In genomic region chr2:100393362-100393761, GRCh38 we compare ENCODE assay signal across 24 cellular contexts. TPM values are rescaled to one million over a fixed set of nuclear protein-coding genes. Genes with fewer than 3 reads are reported as not detected.
DNase-seq lines count a peak whose midpoint lies in the region; ATAC-seq, FAIRE-seq and TF ChIP-seq lines count a peak whose summit lies in the region.
"Had no signal": no experiment of that assay in that cellular context is flagged by ENCODE, and none has a peak within 500 bp of the region (broad histone marks: within the 10 kb centered on the region; RNA-seq: fewer than 3 reads in every experiment).

No MANE protein-coding gene starts in this region.

- peaks cover 44% of the 10 kb centered on the region for H3K4me1 Mint-ChIP-seq in stimulated activated memory B cell treated with anti-CD40 and anti-IgM and Interleukin-4, amounts not matched to agents 10 μg/mL and 1 μg/mL and 100 μg/mL, for 72 hours

- H2AFZ ChIP-seq in OCI-LY1 (ENCODE audit: low read length), result no peak overlapping the region
- H2AFZ ChIP-seq: GM23248 had no signal

- H3K4me3 ChIP-seq in OCI-LY1 (ENCODE audit: low read depth, low read length, poor library complexity, severe bottlenecking) (no peak overlapping the region), esophagus muscularis mucosa (no peak overlapping the region)
- H3K4me3 ChIP-seq: A549, GM23248, SJCRH30 had no signal

- no peak overlapping the region for H3K9ac ChIP-seq in OCI-LY1 (ENCODE audit: low read length)
- H3K9ac ChIP-seq: GM23248 had no signal

- no peaks in the 10 kb centered on the region for H3K79me2 ChIP-seq in OCI-LY1 (ENCODE audit: insufficient read depth, low read length)

- H4K20me1 ChIP-seq in OCI-LY1 (ENCODE audit: insufficient read depth, low read length), result no peaks in the 10 kb centered on the region

- no peaks in the 10 kb centered on the region for H3F3A ChIP-seq in OCI-LY1 (ENCODE audit: insufficient read depth, low read length)

- no peak for TF ChIP-seq EP300 in esophagus muscularis mucosa (IDR thresholded peaks at IDR 0.05)

- 90% methylated on average over 15 of the region's 15 CpGs for WGBS in esophagus muscularis mucosa

- DNase-seq in GM12891 (ENCODE audit: insufficient read length, low spot score) (no peak), esophagus muscularis mucosa (ENCODE audit: extremely low spot score) (peak; percentile 72), caudate nucleus (lab: John Stamatoyannopoulos, UW) (no peak)
- DNase-seq: DMS53, GDM1, GM23248, HCEC 1CT, KG1, NCI-H1092 treated with DMSO at 0.1 percent for 48 hours, NCI-H146, NCI-H2029, NCI-H2227 treated with DMSO at 0.1 percent for 48 hours, NCI-H510A treated with DMSO at 0.1 percent for 48 hours, NCI-H748 treated with DMSO at 0.1 percent for 48 hours, SJCRH30 had no signal

- H3K27me3 ChIP-seq in OCI-LY1 (ENCODE audit: insufficient read depth, low read length) (no peaks in the 10 kb centered on the region), esophagus muscularis mucosa (no peaks in the 10 kb centered on the region)
- H3K27me3 ChIP-seq: BE2C, SJCRH30 had no signal

- H3K27ac Mint-ChIP-seq in stimulated activated memory B cell treated with anti-CD40 and anti-IgM and Interleukin-4, amounts not matched to agents 10 μg/mL and 1 μg/mL and 100 μg/mL, for 72 hours, result peak overlapping the region; percentile 100

- FAIRE-seq in GM12891 (lab: Jason Lieb, UNC), result peak; percentile 62
- FAIRE-seq: A549, D721Med, RCC 7860 had no signal

- H3K9me3 ChIP-seq in OCI-LY1 (ENCODE audit: low read length) (no peaks in the 10 kb centered on the region), esophagus muscularis mucosa (no peaks in the 10 kb centered on the region)
- H3K9me3 ChIP-seq: A549, BE2C, SJCRH30 had no signal

- TF ChIP-seq POLR2A in GM12891 (IDR thresholded peaks at IDR 0.05; ENCODE audit: low read depth, low read length), result no peak
- TF ChIP-seq POLR2A in esophagus muscularis mucosa (IDR thresholded peaks at IDR 0.05; ENCODE audit: low read depth), result no peak

- H3K9me2 ChIP-seq in OCI-LY1 (ENCODE audit: low read depth, low read length), result no peaks in the 10 kb centered on the region

- peaks cover 31% of the 10 kb centered on the region for H3K36me3 Mint-ChIP-seq in stimulated activated memory B cell treated with anti-CD40 and anti-IgM and Interleukin-4, amounts not matched to agents 10 μg/mL and 1 μg/mL and 100 μg/mL, for 72 hours

- H3K9me3 Mint-ChIP-seq in stimulated activated memory B cell treated with anti-CD40 and anti-IgM and Interleukin-4, amounts not matched to agents 10 μg/mL and 1 μg/mL and 100 μg/mL, for 72 hours, result no peaks in the 10 kb centered on the region

- H3K36me3 ChIP-seq in OCI-LY1 (ENCODE audit: insufficient read depth, low read length), result peaks cover 14% of the 10 kb centered on the region; the same call in 1 of the 2 replicates
- peaks cover 5 to 76% (median 57%) of the 10 kb centered on the region in 4 donors for H3K36me3 ChIP-seq in esophagus muscularis mucosa
- H3K36me3 ChIP-seq: BE2C, SJCRH30 had no signal

- no peak overlapping the region for H3K4me2 ChIP-seq in OCI-LY1 (ENCODE audit: low read length)
- H3K4me2 ChIP-seq: A549 had no signal

- H3K27ac ChIP-seq in OCI-LY1 (ENCODE audit: low read depth, low read length, poor library complexity, severe bottlenecking) (peak overlapping the region; percentile 54), esophagus muscularis mucosa (replicated peaks in 1 of 4) (peak overlapping the region in 1 of 4 donors; percentile 31), caudate nucleus (ENCODE audit: low read depth, low read length) (no peak overlapping the region)
- H3K27ac ChIP-seq: A549, GM23248, HL-60, SJCRH30 had no signal

- intact Hi-C loops in esophagus muscularis mucosa (cut with DNase I), result no loop called here

- peaks cover 26% of the 10 kb centered on the region for H3K4me1 ChIP-seq in OCI-LY1 (ENCODE audit: insufficient read depth, low read length, severe bottlenecking)
- H3K4me1 ChIP-seq in esophagus muscularis mucosa, result peaks cover 0 to 13% (median 8%) of the 10 kb centered on the region in 4 donors
- H3K4me1 ChIP-seq: A549, BE2C, SJCRH30 had no signal

- no peak for ATAC-seq in stimulated activated memory B cell treated with anti-CD40 and anti-IgM and Interleukin-4, amounts not matched to agents 10 μg/mL and 1 μg/mL and 100 μg/mL, for 72 hours
- no peak for ATAC-seq in GM21526 (IDR thresholded peaks at IDR 0.05; ENCODE audit: low FRiP score, unreplicated experiment)
- ATAC-seq in GM21360 (IDR thresholded peaks at IDR 0.05; ENCODE audit: unreplicated experiment), result no peak
- ATAC-seq: A549 had no signal

- H3K4me3 Mint-ChIP-seq in stimulated activated memory B cell treated with anti-CD40 and anti-IgM and Interleukin-4, amounts not matched to agents 10 μg/mL and 1 μg/mL and 100 μg/mL, for 72 hours, result no peak overlapping the region

- TF ChIP-seq CTCF in OCI-LY1 (IDR thresholded peaks at IDR 0.05; ENCODE audit: low read length) (no peak), esophagus muscularis mucosa (IDR thresholded peaks at IDR 0.05) (no peak)

- H3K27me3 Mint-ChIP-seq in stimulated activated memory B cell treated with anti-CD40 and anti-IgM and Interleukin-4, amounts not matched to agents 10 μg/mL and 1 μg/mL and 100 μg/mL, for 72 hours, result no peaks in the 10 kb centered on the region

TF ChIP-seq in GM12891, 5 proteins besides CTCF, POLR2A, EP300 and RAD21:
- no peak for TF ChIP-seq TAF1 (IDR thresholded peaks at IDR 0.05; ENCODE audit: low read depth, low read length)

RNA-seq across cellular contexts. Expression of gene CHST10, which starts 24.1 kb away (rescaled TPM):
- polyA plus RNA-seq in GM12891 (2012; ENCODE audit: low read depth, missing spikeins), result 9.6 TPM
- total RNA-seq in esophagus muscularis mucosa, result 10 to 100 TPM; 10.8 to 17.0 (median 13.5) TPM
